Comparison of ENCODE assay signal across 22 cellular contexts in genomic region chr6:87241304-87241703, GRCh38.
DNase-seq lines count a peak whose midpoint lies in the region; ATAC-seq and TF ChIP-seq lines count a peak whose summit lies in the region.
"Had no signal": no experiment of that assay in that cellular context is flagged by ENCODE, and none has a peak within 500 bp of the region (broad histone marks: within the 10 kb centered on the region; RNA-seq: fewer than 3 reads in every experiment).

No MANE protein-coding gene starts in this region.

- ATAC-seq in HG02571 (IDR thresholded peaks at IDR 0.05; ENCODE audit: unreplicated experiment), result no peak
- ATAC-seq: A549, T-helper 17 cell had no signal

- POLR2A ChIA-PET in CD4-positive, alpha-beta memory T cell (lab: Charles Lee; ENCODE audit: partially characterized antibody), result no interaction called here

- intact Hi-C loops in CD4-positive, alpha-beta memory T cell (cut with micrococcal nuclease), result no loop called here

- no peaks in the 10 kb centered on the region; the same call in 1 of the 2 replicates for H3K36me3 ChIP-seq in H7 (replicated peaks; ENCODE audit: control insufficient read depth, insufficient read depth, low read length)
- H3K36me3 ChIP-seq in brain microvascular endothelial cell (replicated peaks), result peaks cover 7% of the 10 kb centered on the region
- H3K36me3 ChIP-seq in CD4-positive, alpha-beta memory T cell (ENCODE audit: insufficient read depth, low read length), result peaks cover 9% of the 10 kb centered on the region

- in situ Hi-C loops in SK-MEL-5 (cut with HindIII; ENCODE audit: low pct_unique_long_range_greater_than_20kb, low sequenced_read_pairs), result no loop called here
- in situ Hi-C loops in brain microvascular endothelial cell (cut with HindIII; ENCODE audit: low pct_ligation_motif_present, low sequenced_read_pairs), result no loop called here

- H3K4me1 ChIP-seq in CD4-positive, alpha-beta memory T cell (ENCODE audit: insufficient read depth, low read length), result no peaks in the 10 kb centered on the region
- H3K4me1 ChIP-seq: A549, SJSA1 had no signal

- H3K36me3 Mint-ChIP-seq in CD4-positive, alpha-beta memory T cell, result peaks cover 14 to 28% of the 10 kb centered on the region in 2 donors

- H3K4me1 Mint-ChIP-seq in CD4-positive, alpha-beta memory T cell, result peaks cover 0 to 3% (median under 1%) of the 10 kb centered on the region in 4 donors

- no peak overlapping the region for H3K27ac ChIP-seq in brain microvascular endothelial cell
- no peak overlapping the region for H3K27ac ChIP-seq in CD4-positive, alpha-beta memory T cell (ENCODE audit: low read depth, low read length)
- H3K27ac ChIP-seq: A549, SJSA1 had no signal

- TF ChIP-seq CTCF in brain microvascular endothelial cell (IDR thresholded peaks at IDR 0.05; ENCODE audit: low read depth, low read length, missing control alignments), result no peak

- H3K27me3 Mint-ChIP-seq in CD4-positive, alpha-beta memory T cell, result no peaks in the 10 kb centered on the region
- H3K27me3 Mint-ChIP-seq: CD4-positive, alpha-beta T cell; T-helper 17 cell had no signal

- H3K4me3 ChIP-seq in H7 (ENCODE audit: insufficient read depth, low read depth, low read length) (no peak overlapping the region), brain microvascular endothelial cell (ENCODE audit: low read depth, low read length) (no peak overlapping the region)
- no peak overlapping the region for H3K4me3 ChIP-seq in CD4-positive, alpha-beta memory T cell (ENCODE audit: low read length in 2 of 2)
- H3K4me3 ChIP-seq: A549, BLaER1, SJSA1 had no signal

- DNase-seq in EH (ENCODE audit: low read depth) (peak; percentile 12), H7 (peak; percentile 4), SK-MEL-5 (ENCODE audit: low read depth, low spot score) (peak; percentile 3), islet precursor cell (peak; percentile 56), brain microvascular endothelial cell (no peak)
- DNase-seq in CD4-positive, alpha-beta memory T cell, result no peak
- DNase-seq: CD4-positive, alpha-beta T cell; DMS 273 treated with DMSO at 0.1 percent for 48 hours; KBM-7; NCI-H1092; NCI-H1436 treated with DMSO at 0.1 percent for 48 hours; NCI-H1930; NCI-H226; NCI-H510A treated with DMSO at 0.1 percent for 48 hours; NCI-H774; NK-92 treated with Interleukin-12 subunit alpha and Interleukin-12 subunit beta, amount 100 ng/mL, for 24 hours; T-helper 17 cell had no signal

- no peak overlapping the region for H3K4me3 Mint-ChIP-seq in CD4-positive, alpha-beta memory T cell
- H3K4me3 Mint-ChIP-seq: CD4-positive, alpha-beta T cell; T-helper 17 cell had no signal

- CTCF ChIA-PET in CD4-positive, alpha-beta memory T cell (lab: Charles Lee; ENCODE audit: partially characterized antibody), result interaction anchor here (0.7 to 2.2 kb wide), 4 partner anchors 9 to 1880 kb away, joined by 3 to 17 read pairs (median 5); no protein-coding TSS in a partner anchor

- H3K27ac Mint-ChIP-seq in CD4-positive, alpha-beta memory T cell, result no peak overlapping the region
- H3K27ac Mint-ChIP-seq: CD4-positive, alpha-beta T cell; T-helper 17 cell had no signal

- H3K9me3 ChIP-seq in CD4-positive, alpha-beta memory T cell (ENCODE audit: control insufficient read depth in 1 of 2, low read length in 2 of 2), result no peaks in the 10 kb centered on the region
- H3K9me3 ChIP-seq: A549, Caco-2, SJSA1 had no signal

- H3K9me3 Mint-ChIP-seq in CD4-positive, alpha-beta memory T cell, result no peaks in the 10 kb centered on the region
- H3K9me3 Mint-ChIP-seq: CD4-positive, alpha-beta T cell had no signal

- H3K27me3 ChIP-seq in H7 (ENCODE audit: control insufficient read depth, insufficient read depth, low read length) (no peaks in the 10 kb centered on the region), brain microvascular endothelial cell (replicated peaks) (no peaks in the 10 kb centered on the region)
- no peaks in the 10 kb centered on the region for H3K27me3 ChIP-seq in CD4-positive, alpha-beta memory T cell (ENCODE audit: insufficient read depth, low read length)
- H3K27me3 ChIP-seq: BLaER1, SJSA1 had no signal

Comparison
In these comparisons a context has a peak if more than half of its experiments do, and no peak if none do; other contexts are left out.
1. DNase-seq: peak in EH (single experiment), H7 (single experiment), SK-MEL-5 (single experiment) and islet precursor cell (single experiment); none in brain microvascular endothelial cell (single experiment) and CD4-positive, alpha-beta memory T cell (0 of 5).